ENCODE assay signal across 1 cellular context in genomic region chr11:45860348-45860747, GRCh38.
TF ChIP-seq lines count a peak whose summit lies in the region.

No MANE protein-coding gene starts in this region.

TF ChIP-seq in IMR-90, 13 proteins besides CTCF, POLR2A, EP300 and RAD21:
- TF ChIP-seq MXI1 (IDR thresholded peaks at IDR 0.05; ENCODE audit: borderline replicate concordance, low read depth, low read length): no peak
- no peak for TF ChIP-seq BHLHE40 (IDR thresholded peaks at IDR 0.05; ENCODE audit: low read depth, low read length)
- TF ChIP-seq CHD1 (IDR thresholded peaks at IDR 0.05; ENCODE audit: low read depth, low read length): no peak
